Comparison of ENCODE assay signal across 13 cellular contexts in genomic region chr3:52524752-52525661, GRCh38. TPM values are rescaled to one million over a fixed set of nuclear protein-coding genes. Genes with fewer than 3 reads are reported as not detected.
DNase-seq lines count a peak whose midpoint lies in the region; ATAC-seq and TF ChIP-seq lines count a peak whose summit lies in the region.
"Had no signal": no experiment of that assay in that cellular context is flagged by ENCODE, and none has a peak within 500 bp of the region (broad histone marks: within the 10 kb centered on the region; RNA-seq: fewer than 3 reads in every experiment).

No MANE protein-coding gene starts in this region.

- H3K27me3 Mint-ChIP-seq in brain, result no peaks in the 10 kb centered on the region
- no peaks in the 10 kb centered on the region for H3K27me3 Mint-ChIP-seq in activated naive CD8-positive, alpha-beta T cell treated with anti-CD3 and anti-CD28 coated beads for 36 hours
- H3K27me3 Mint-ChIP-seq: activated CD4-positive, alpha-beta T cell treated with anti-CD3 and anti-CD28 coated beads, Interleukin-2, amount 10 ng/mL, durations not matched to agents 24 days and 14 days; activated naive CD4-positive, alpha-beta T cell treated with anti-CD3 and anti-CD28 coated beads, Interleukin-2, amount 10 ng/mL, durations not matched to agents 7 days and 5 days had no signal

- H3K4me1 Mint-ChIP-seq in brain, result peaks cover 17% of the 10 kb centered on the region
- no peaks in the 10 kb centered on the region for H3K4me1 Mint-ChIP-seq in activated naive CD8-positive, alpha-beta T cell treated with anti-CD3 and anti-CD28 coated beads for 36 hours
- H3K4me1 Mint-ChIP-seq: activated CD4-positive, alpha-beta T cell treated with anti-CD3 and anti-CD28 coated beads, Interleukin-2, amount 10 ng/mL, durations not matched to agents 24 days and 14 days; activated naive CD4-positive, alpha-beta T cell treated with anti-CD3 and anti-CD28 coated beads, Interleukin-2, amount 10 ng/mL, durations not matched to agents 7 days and 5 days had no signal

- H3K27ac ChIP-seq in skeletal muscle tissue (ENCODE audit: low read depth, low read length), result peak overlapping the region; percentile 66
- H3K27ac ChIP-seq: parathyroid adenoma had no signal

- DNase-seq in H7 (peak; percentile 61), left ventricle myocardium superior (peak; percentile 61), Ammon's horn (ENCODE audit: low spot score) (no peak)
- DNase-seq in activated naive CD8-positive, alpha-beta T cell treated with anti-CD3 and anti-CD28 coated beads for 36 hours, result no peak
- DNase-seq: activated CD4-positive, alpha-beta T cell treated with anti-CD3 and anti-CD28 coated beads, Interleukin-2, amount 10 ng/mL, durations not matched to agents 24 days and 14 days; COR-L47; NCI-H774 had no signal

- no peaks in the 10 kb centered on the region for H3K9me3 Mint-ChIP-seq in brain
- no peaks in the 10 kb centered on the region for H3K9me3 Mint-ChIP-seq in activated naive CD8-positive, alpha-beta T cell treated with anti-CD3 and anti-CD28 coated beads for 36 hours
- H3K9me3 Mint-ChIP-seq: activated CD4-positive, alpha-beta T cell treated with anti-CD3 and anti-CD28 coated beads, Interleukin-2, amount 10 ng/mL, durations not matched to agents 24 days and 14 days; activated naive CD4-positive, alpha-beta T cell treated with anti-CD3 and anti-CD28 coated beads, Interleukin-2, amount 10 ng/mL, durations not matched to agents 7 days and 5 days had no signal

- H3K9me3 ChIP-seq in skeletal muscle tissue (ENCODE audit: control insufficient read depth in 3 of 3, low read length in 3 of 3), result no peaks in the 10 kb centered on the region

- no peak overlapping the region for H3K4me3 Mint-ChIP-seq in brain
- H3K4me3 Mint-ChIP-seq in activated naive CD8-positive, alpha-beta T cell treated with anti-CD3 and anti-CD28 coated beads for 36 hours, result no peak overlapping the region
- H3K4me3 Mint-ChIP-seq: activated CD4-positive, alpha-beta T cell treated with anti-CD3 and anti-CD28 coated beads, Interleukin-2, amount 10 ng/mL, durations not matched to agents 24 days and 14 days; activated naive CD4-positive, alpha-beta T cell treated with anti-CD3 and anti-CD28 coated beads, Interleukin-2, amount 10 ng/mL, durations not matched to agents 7 days and 5 days had no signal

- H3K36me3 ChIP-seq in H7 (replicated peaks; ENCODE audit: control insufficient read depth, insufficient read depth, low read length) (peaks cover 38% of the 10 kb centered on the region), skeletal muscle tissue (ENCODE audit: control insufficient read depth in 3 of 3, insufficient read depth in 3 of 3, low read length in 3 of 3) (peaks cover 9 to 11% (median 9%) of the 10 kb centered on the region in 3 donors)

- peak overlapping the region; percentile 14 to 93 (median 75) for H3K27ac Mint-ChIP-seq in brain
- H3K27ac Mint-ChIP-seq in activated naive CD8-positive, alpha-beta T cell treated with anti-CD3 and anti-CD28 coated beads for 36 hours, result no peak overlapping the region
- H3K27ac Mint-ChIP-seq: activated CD4-positive, alpha-beta T cell treated with anti-CD3 and anti-CD28 coated beads, Interleukin-2, amount 10 ng/mL, durations not matched to agents 24 days and 14 days had no signal

- H3K4me3 ChIP-seq in H7 (ENCODE audit: insufficient read depth, low read depth, low read length) (no peak overlapping the region), skeletal muscle tissue (ENCODE audit: low read length in 3 of 3) (no peak overlapping the region)

- peak overlapping the region in 1 of 3 donors; percentile 68 for H3K9ac ChIP-seq in skeletal muscle tissue (ENCODE audit: low read depth in 1 of 3, low read length in 3 of 3)
- H3K9ac ChIP-seq: parathyroid adenoma had no signal

- intact Hi-C loops in left ventricle myocardium superior (cut with micrococcal nuclease), result no loop called here

- peaks cover 29% of the 10 kb centered on the region for H3K36me3 Mint-ChIP-seq in brain
- H3K36me3 Mint-ChIP-seq in activated naive CD8-positive, alpha-beta T cell treated with anti-CD3 and anti-CD28 coated beads for 36 hours, result peaks cover 6% of the 10 kb centered on the region
- H3K36me3 Mint-ChIP-seq: activated naive CD4-positive, alpha-beta T cell treated with anti-CD3 and anti-CD28 coated beads, Interleukin-2, amount 10 ng/mL, durations not matched to agents 7 days and 5 days had no signal

- ATAC-seq in left ventricle myocardium superior (peak; percentile 31), GM18907 (IDR thresholded peaks at IDR 0.05; ENCODE audit: unreplicated experiment) (no peak), HG02884 (IDR thresholded peaks at IDR 0.05; ENCODE audit: unreplicated experiment) (no peak)

- peaks cover 19 to 47% (median 35%) of the 10 kb centered on the region in 3 donors for H3K4me1 ChIP-seq in skeletal muscle tissue (ENCODE audit: control insufficient read depth in 3 of 3, insufficient read depth in 3 of 3, low read length in 3 of 3)
- H3K4me1 ChIP-seq: parathyroid adenoma had no signal

- H3K27me3 ChIP-seq in H7 (ENCODE audit: control insufficient read depth, insufficient read depth, low read length) (no peaks in the 10 kb centered on the region), skeletal muscle tissue (ENCODE audit: control insufficient read depth in 3 of 3, insufficient read depth in 3 of 3, low read length in 3 of 3) (no peaks in the 10 kb centered on the region)

- TF ChIP-seq CTCF in brain (conservative IDR thresholded peaks at IDR 0.05), result no peak

RNA-seq across cellular contexts. Expression of gene NT5DC2, which starts 8.7 kb away (rescaled TPM):
- 302 and 311 TPM in 2 replicates for total RNA-seq in H7 (2014; rRNA removed; shearing (Covaris generic))
- polyA plus RNA-seq in brain (ENCODE audit: insufficient read depth, low read depth, low replicate concordance), result 113 TPM
- total RNA-seq in left ventricle myocardium superior, result 68.3 TPM
- 20.9 TPM for total RNA-seq in skeletal muscle tissue
- 10 to 100 TPM; 66.6 to 73.4 TPM for total RNA-seq in activated naive CD8-positive, alpha-beta T cell treated with anti-CD3 and anti-CD28 coated beads for 36 hours

RNA-seq across cellular contexts. Expression of gene UQCC5, which starts 11.4 kb away (rescaled TPM):
- 17.0 and 21.5 TPM in 2 replicates for total RNA-seq in H7 (2014; rRNA removed; shearing (Covaris generic))
- polyA plus RNA-seq in brain (ENCODE audit: insufficient read depth, low read depth, low replicate concordance), result 30.1 TPM
- 58.7 TPM for total RNA-seq in left ventricle myocardium superior
- total RNA-seq in skeletal muscle tissue, result 1.0 TPM
- total RNA-seq in activated naive CD8-positive, alpha-beta T cell treated with anti-CD3 and anti-CD28 coated beads for 36 hours, result 10 to 100 TPM; 23.4 to 23.6 TPM

RNA-seq across cellular contexts. Expression of gene STAB1, which starts 29.9 kb away (rescaled TPM):
- 0.52 and 1.3 TPM in 2 replicates for total RNA-seq in H7 (2014; rRNA removed; shearing (Covaris generic))
- polyA plus RNA-seq in brain (ENCODE audit: insufficient read depth, low read depth, low replicate concordance), result 10.7 TPM
- total RNA-seq in left ventricle myocardium superior (69.7 TPM), skeletal muscle tissue (67.3 TPM)
- total RNA-seq in activated naive CD8-positive, alpha-beta T cell treated with anti-CD3 and anti-CD28 coated beads for 36 hours, result under 1 TPM; 0.08 to 0.10 TPM

Comparison
In these comparisons a context has a peak if more than half of its experiments do, and no peak if none do; other contexts are left out.
1. DNase-seq: peak in H7 (single experiment) and left ventricle myocardium superior (single experiment); none in activated naive CD8-positive, alpha-beta T cell treated with anti-CD3 and anti-CD28 coated beads for 36 hours (single experiment) and Ammon's horn (single experiment).
2. RNA of gene STAB1, which starts 29.9 kb away (total RNA-seq): 69.7 TPM in left ventricle myocardium superior (single experiment) and 67.3 TPM in skeletal muscle tissue (single experiment); 0.52 to 1.3 TPM in H7 and 0.08 to 0.10 TPM in activated naive CD8-positive, alpha-beta T cell treated with anti-CD3 and anti-CD28 coated beads for 36 hours; every median in the first group is over 10 times any median in the second.